In genomic region chr6:9745476-9745875, GRCh38 we compare ENCODE assay signal across 19 cellular contexts.
A peak's percentile ranks its signal among the peaks of the same experiment; 100 is the strongest.
DNase-seq lines count a peak whose midpoint lies in the region; ATAC-seq, FAIRE-seq and TF ChIP-seq lines count a peak whose summit lies in the region.
"Had no signal": no experiment of that assay in that cellular context is flagged by ENCODE, and none has a peak within 500 bp of the region (broad histone marks: within the 10 kb centered on the region; RNA-seq: fewer than 3 reads in every experiment).

No MANE protein-coding gene starts in this region.

- DNase-seq in Daoy (ENCODE audit: low read depth) (peak; percentile 42), HT1080 (ENCODE audit: low read depth) (peak; percentile 2), bronchial epithelial cell (ENCODE audit: low read depth) (peak; percentile 50), foreskin melanocyte (peak; percentile 23), GOT3 (lab: John Stamatoyannopoulos, UW) (no peak), SIG-M5 (lab: John Stamatoyannopoulos, UW) (no peak), iPS-NIHi11 (ENCODE audit: low spot score) (no peak)
- DNase-seq: GDM1, MM.1S, NCI-H1092, NCI-H1436 treated with DMSO at 0.1 percent for 48 hours, NCI-H2029 treated with DMSO at 0.1 percent for 48 hours, NCI-H510A, NCI-H774, Right ventricle myocardium superior had no signal

- TF ChIP-seq CTCF in bronchial epithelial cell (IDR thresholded peaks at IDR 0.05; ENCODE audit: insufficient read depth, low read length, severe bottlenecking): no peak

- H3K4me3 ChIP-seq in bronchial epithelial cell (ENCODE audit: low read depth, low read length): no peak overlapping the region
- H3K4me3 ChIP-seq: SK-N-MC had no signal

- no peak for ATAC-seq in HG03025 (IDR thresholded peaks at IDR 0.05; ENCODE audit: low FRiP score, unreplicated experiment)

- no peak for FAIRE-seq in bronchial epithelial cell (lab: Jason Lieb, UNC)
- FAIRE-seq: D721Med, H1 had no signal

- no peaks in the 10 kb centered on the region for H3K36me3 ChIP-seq in bronchial epithelial cell (ENCODE audit: control insufficient read depth, insufficient read depth, low read length)

- H3K27me3 ChIP-seq in bronchial epithelial cell (ENCODE audit: control insufficient read depth, insufficient read depth, low read length): no peaks in the 10 kb centered on the region

Comparison
In these comparisons a context has a peak if more than half of its experiments do, and no peak if none do; other contexts are left out.
1. DNase-seq: peak in Daoy (single experiment), HT1080 (single experiment), bronchial epithelial cell (single experiment) and foreskin melanocyte (single experiment); none in GOT3 (single experiment), SIG-M5 (single experiment) and iPS-NIHi11 (single experiment).